Comparison of ENCODE assay signal across 24 cellular contexts in genomic region chr2:142920579-142920978, GRCh38. TPM values are rescaled to one million over a fixed set of nuclear protein-coding genes. Genes with fewer than 3 reads are reported as not detected.
"Had no signal": no experiment of that assay in that cellular context is flagged by ENCODE, and none has a peak within 500 bp of the region (broad histone marks: within the 10 kb centered on the region; RNA-seq: fewer than 3 reads in every experiment).

No MANE protein-coding gene starts in this region.

- H3K27ac ChIP-seq: foreskin keratinocyte, gastroesophageal sphincter, heart left ventricle, hepatocyte, neural progenitor cell, parathyroid adenoma, right atrium auricular region, thyroid gland had no signal

- H3K27me3 ChIP-seq: foreskin keratinocyte, gastroesophageal sphincter, heart left ventricle, hepatocyte, neural progenitor cell, right atrium auricular region, thyroid gland had no signal

- H3K4me3 ChIP-seq: gastroesophageal sphincter, heart left ventricle, hepatocyte, lung, neural progenitor cell, right atrium auricular region, smooth muscle cell, thyroid gland had no signal

- H3K36me3 ChIP-seq: gastroesophageal sphincter, heart left ventricle, neural progenitor cell, right atrium auricular region, thyroid gland had no signal

- DNase-seq: cortex of kidney; effector memory CD8-positive, alpha-beta T cell; foreskin keratinocyte; heart left ventricle; kidney; mesendoderm; midbrain; naive thymus-derived CD4-positive, alpha-beta T cell; stimulated activated CD4-positive, alpha-beta T cell treated with anti-CD3 and anti-CD28 coated beads, Interleukin-12 subunit alpha, Interleukin-12 subunit beta, amount 100 ng/mL, for 4 hours; stimulated activated CD4-positive, alpha-beta T cell treated with anti-CD3 and anti-CD28 coated beads, Interleukin-1b, Interleukin-23, amount 100 ng/mL, for 48 hours; stimulated activated CD4-positive, alpha-beta T cell treated with anti-CD3 and anti-CD28 coated beads, Interleukin-4, amount 100 ng/mL, for 1 hour; stimulated activated CD8-positive, alpha-beta memory T cell treated with anti-CD3 and anti-CD28 coated beads, Interleukin-4, amount 100 ng/mL, for 48 hours; stimulated activated naive CD4-positive, alpha-beta T cell; stimulated activated naive CD8-positive, alpha-beta T cell treated with anti-CD3 and anti-CD28 coated beads, Interleukin-15, amount 100 ng/mL, for 72 hours; thyroid gland; trophoblast cell had no signal

- H3K4me1 ChIP-seq: foreskin keratinocyte, gastroesophageal sphincter, heart left ventricle, neural progenitor cell, parathyroid adenoma, right atrium auricular region, thyroid gland had no signal

- H3K9me3 ChIP-seq: gastroesophageal sphincter, heart left ventricle, right atrium auricular region, thyroid gland had no signal

RNA-seq across cellular contexts. Expression of gene KYNU, which starts 43.1 kb away (rescaled TPM):
- total RNA-seq: progenitor cell of endocrine pancreas had no signal
